Comparison of ENCODE assay signal across 22 cellular contexts in the genomic region with DNA sequence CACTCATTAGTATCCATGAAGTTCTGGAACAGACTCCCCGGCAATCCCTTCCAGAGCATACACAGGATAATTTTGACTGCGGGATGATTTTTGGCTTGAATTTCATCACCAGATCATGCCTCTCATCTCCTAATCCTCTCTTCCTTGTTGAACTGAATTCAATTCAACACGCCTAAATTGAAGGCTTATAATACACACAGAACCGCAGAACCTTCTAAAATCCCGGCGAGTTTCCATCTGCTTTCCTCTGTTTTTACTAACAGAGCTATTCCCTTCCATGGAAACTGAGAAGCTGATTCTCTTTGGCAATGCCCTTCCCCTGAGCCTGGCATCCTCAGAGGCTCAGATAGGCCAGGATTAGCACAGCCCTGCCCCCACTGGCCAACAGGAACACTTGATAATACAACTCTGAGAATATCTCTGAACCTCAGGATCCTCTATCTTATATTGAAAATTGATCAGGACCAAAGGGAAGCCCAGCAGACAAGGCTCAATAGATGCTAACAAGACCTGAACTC.
"Had no signal": no experiment of that assay in that cellular context is flagged by ENCODE, and none has a peak within 500 bp of the region (broad histone marks: within the 10 kb centered on the region; RNA-seq: fewer than 3 reads in every experiment).

No MANE protein-coding gene starts in this region.

- H3K4me3 ChIP-seq: coronary artery, esophagus squamous epithelium, lower lobe of right lung, pancreas, right atrium auricular region, smooth muscle cell, testis, tibial artery had no signal

- H3K36me3 ChIP-seq: esophagus squamous epithelium, lower lobe of right lung, neutrophil, pancreas, right atrium auricular region, tibial artery had no signal

- H3K9me3 ChIP-seq: esophagus squamous epithelium, lower lobe of right lung, neutrophil, pancreas, right atrium auricular region, testis, tibial artery had no signal

- DNase-seq: dermis blood vessel endothelial cell; effector memory CD4-positive, alpha-beta T cell; erythroblast; esophagus squamous epithelium; foreskin melanocyte; left ventricle myocardium superior; lower lobe of right lung; naive B cell; pancreas; stimulated activated CD4-positive, alpha-beta T cell treated with anti-CD3 and anti-CD28 coated beads, Interleukin-12 subunit alpha, Interleukin-12 subunit beta, amount 100 ng/mL, for 4 hours; stimulated activated CD4-positive, alpha-beta T cell treated with anti-CD3 and anti-CD28 coated beads, Interleukin-1b, Interleukin-23, amount 100 ng/mL, for 48 hours; stimulated activated CD4-positive, alpha-beta T cell treated with anti-CD3 and anti-CD28 coated beads, Interleukin-4, amount 100 ng/mL, for 4 hours; stimulated activated naive CD8-positive, alpha-beta T cell treated with anti-CD3 and anti-CD28 coated beads, Interleukin-15, Interleukin-2, amounts not matched to agents 100 U/mL and 50 U/mL, for 24 hours; testis had no signal

- H3K27ac ChIP-seq: coronary artery, esophagus squamous epithelium, lower lobe of right lung, neutrophil, pancreas, right atrium auricular region, testis, tibial artery had no signal

- H3K4me1 ChIP-seq: esophagus squamous epithelium, lower lobe of right lung, pancreas, right atrium auricular region, testis, tibial artery had no signal

- H3K27me3 ChIP-seq: pancreas, right atrium auricular region, testis had no signal

- ATAC-seq: left ventricle myocardium superior; lower lobe of right lung; natural killer cell treated with Interleukin-12 subunit alpha and Interleukin-12 subunit beta and Interleukin-15 and Interleukin-18, amount 100 ng/mL, for 72 hours; pancreas; sciatic nerve; stimulated activated memory B cell treated with anti-CD40 and anti-IgM and Interleukin-4, amounts not matched to agents 10 μg/mL and 1 μg/mL and 100 μg/mL, for 72 hours; stimulated activated naive CD8-positive, alpha-beta T cell treated with anti-CD3 and anti-CD28 coated beads, Interleukin-15, Interleukin-2, amounts not matched to agents 100 U/mL and 50 U/mL, for 24 hours had no signal
